9 cellular contexts compared by ENCODE assay signal in genomic region chr19:5803441-5803751, GRCh38. TPM values are rescaled to one million over a fixed set of nuclear protein-coding genes. Genes with fewer than 3 reads are reported as not detected.
A peak's percentile ranks its signal among the peaks of the same experiment; 100 is the strongest.
DNase-seq lines count a peak whose midpoint lies in the region; ATAC-seq, FAIRE-seq and TF ChIP-seq lines count a peak whose summit lies in the region.
"Had no signal": no experiment of that assay in that cellular context is flagged by ENCODE, and none has a peak within 500 bp of the region (broad histone marks: within the 10 kb centered on the region; RNA-seq: fewer than 3 reads in every experiment).

No MANE protein-coding gene starts in this region.

- H3K4me1 ChIP-seq in keratinocyte (ENCODE audit: control insufficient read depth, extremely low read depth, insufficient read depth, low read length) (peaks cover 7% of the 10 kb centered on the region), tibial artery (peaks cover 0 to 20% (median 7%) of the 10 kb centered on the region in 4 donors)

- DNase-seq in activated naive CD4-positive, alpha-beta T cell treated with anti-CD3 and anti-CD28 coated beads, Interleukin-2, amount 10 ng/mL, durations not matched to agents 7 days and 5 days: no peak
- DNase-seq in activated naive CD4-positive, alpha-beta T cell treated with Interleukin-2 at 50 U/mL for 16 hours: no peak
- no peak for DNase-seq in activated naive CD8-positive, alpha-beta T cell treated with anti-CD3 and anti-CD28 coated beads, Interleukin-2, amount 50 U/mL, for 24 hours
- no peak for DNase-seq in keratinocyte (ENCODE audit: low read depth, low spot score)
- no peak for DNase-seq in type B pancreatic cell (ENCODE audit: extremely low spot score, unreplicated experiment)
- DNase-seq in NK-92 (lab: John Stamatoyannopoulos, UW; ENCODE audit: unreplicated experiment): no peak
- DNase-seq in EL: no peak
- DNase-seq in tibial artery: no peak
- DNase-seq: occipital lobe had no signal

- dilution Hi-C loops in keratinocyte (cut with MboI; ENCODE audit: extremely low pct_ligation_motif_present, low sequenced_read_pairs): no loop called here

- H3K9me3 ChIP-seq in keratinocyte (ENCODE audit: control insufficient read depth, low read depth, low read length) (no peaks in the 10 kb centered on the region), tibial artery (no peaks in the 10 kb centered on the region)

- peak overlapping the region; percentile 61 for H3K4me3 Mint-ChIP-seq in activated naive CD4-positive, alpha-beta T cell treated with anti-CD3 and anti-CD28 coated beads, Interleukin-2, amount 10 ng/mL, durations not matched to agents 7 days and 5 days
- H3K4me3 Mint-ChIP-seq in activated naive CD8-positive, alpha-beta T cell treated with anti-CD3 and anti-CD28 coated beads, Interleukin-2, amount 50 U/mL, for 24 hours: peak overlapping the region; percentile 40
- H3K4me3 Mint-ChIP-seq in type B pancreatic cell: peak overlapping the region; percentile 65

- H3K27me3 ChIP-seq in keratinocyte (ENCODE audit: control insufficient read depth, extremely low read depth, insufficient read depth, low read length) (peaks cover 51% of the 10 kb centered on the region), tibial artery (peaks cover 0 to 93% of the 10 kb centered on the region in 2 donors)

- H3K4me3 ChIP-seq in keratinocyte (ENCODE audit: control insufficient read depth in 2 of 3, extremely low read depth in 1 of 3, insufficient read depth in 2 of 3, low read depth in 1 of 3, low read length in 3 of 3): peak overlapping the region; percentile 9 to 48 (median 46)
- peak overlapping the region in 1 of 2 donors; percentile 2 for H3K4me3 ChIP-seq in tibial artery

- no peaks in the 10 kb centered on the region for H3K79me2 ChIP-seq in keratinocyte (ENCODE audit: control insufficient read depth, insufficient read depth, low read length)

- peaks cover 27% of the 10 kb centered on the region for H3K4me1 Mint-ChIP-seq in activated naive CD4-positive, alpha-beta T cell treated with anti-CD3 and anti-CD28 coated beads, Interleukin-2, amount 10 ng/mL, durations not matched to agents 7 days and 5 days
- H3K4me1 Mint-ChIP-seq in activated naive CD8-positive, alpha-beta T cell treated with anti-CD3 and anti-CD28 coated beads, Interleukin-2, amount 50 U/mL, for 24 hours: peaks cover 22% of the 10 kb centered on the region
- H3K4me1 Mint-ChIP-seq in type B pancreatic cell (ENCODE audit: unreplicated experiment): peaks cover 17% of the 10 kb centered on the region

- H3K36me3 ChIP-seq in keratinocyte (ENCODE audit: control insufficient read depth in 2 of 2, extremely low read depth in 1 of 2, insufficient read depth in 2 of 2, low read length in 2 of 2) (no peaks in the 10 kb centered on the region), tibial artery (no peaks in the 10 kb centered on the region)

- peak overlapping the region; percentile 58 for H2AFZ ChIP-seq in keratinocyte (ENCODE audit: control insufficient read depth, low read length)

- H3K36me3 Mint-ChIP-seq in activated naive CD4-positive, alpha-beta T cell treated with anti-CD3 and anti-CD28 coated beads, Interleukin-2, amount 10 ng/mL, durations not matched to agents 7 days and 5 days: no peaks in the 10 kb centered on the region
- H3K36me3 Mint-ChIP-seq in activated naive CD8-positive, alpha-beta T cell treated with anti-CD3 and anti-CD28 coated beads, Interleukin-2, amount 50 U/mL, for 24 hours (ENCODE audit: low read depth): no peaks in the 10 kb centered on the region
- H3K36me3 Mint-ChIP-seq in type B pancreatic cell: no peaks in the 10 kb centered on the region

- no peak overlapping the region for H3K27ac ChIP-seq in keratinocyte (ENCODE audit: control insufficient read depth, insufficient read depth, low read length)
- H3K27ac ChIP-seq in tibial artery: no peak overlapping the region

- no peaks in the 10 kb centered on the region for H3K9me1 ChIP-seq in keratinocyte (ENCODE audit: control insufficient read depth, extremely low read depth, insufficient read depth, low read length)

- intact Hi-C loops in tibial artery (cut with DNase I; ENCODE audit: low total_unique reads): no loop called here

- TF ChIP-seq CTCF in keratinocyte (optimal IDR thresholded peaks at IDR 0.05 in 1 of 3, IDR thresholded peaks at IDR 0.05 in 1 of 3, conservative IDR thresholded peaks at IDR 0.05 in 1 of 3; ENCODE audit: extremely low read depth in 1 of 3, insufficient read depth in 2 of 3, low read length in 3 of 3): no peak
- no peak for TF ChIP-seq CTCF in type B pancreatic cell (conservative IDR thresholded peaks at IDR 0.05)
- no peak for TF ChIP-seq CTCF in tibial artery (IDR thresholded peaks at IDR 0.05)

- no peak for FAIRE-seq in keratinocyte (lab: Jason Lieb, UNC)

- peak overlapping the region; percentile 28 for H3K9ac ChIP-seq in keratinocyte (ENCODE audit: control insufficient read depth, extremely low read depth, insufficient read depth, low read length)

- H3K27me3 Mint-ChIP-seq in activated naive CD4-positive, alpha-beta T cell treated with anti-CD3 and anti-CD28 coated beads, Interleukin-2, amount 10 ng/mL, durations not matched to agents 7 days and 5 days: peaks cover 93% of the 10 kb centered on the region
- H3K27me3 Mint-ChIP-seq in activated naive CD8-positive, alpha-beta T cell treated with anti-CD3 and anti-CD28 coated beads, Interleukin-2, amount 50 U/mL, for 24 hours: peaks cover 44% of the 10 kb centered on the region
- peaks cover 9% of the 10 kb centered on the region for H3K27me3 Mint-ChIP-seq in type B pancreatic cell

- H3K9me3 Mint-ChIP-seq in activated naive CD4-positive, alpha-beta T cell treated with anti-CD3 and anti-CD28 coated beads, Interleukin-2, amount 10 ng/mL, durations not matched to agents 7 days and 5 days: no peaks in the 10 kb centered on the region
- no peaks in the 10 kb centered on the region for H3K9me3 Mint-ChIP-seq in activated naive CD8-positive, alpha-beta T cell treated with anti-CD3 and anti-CD28 coated beads, Interleukin-2, amount 50 U/mL, for 24 hours
- no peaks in the 10 kb centered on the region for H3K9me3 Mint-ChIP-seq in type B pancreatic cell

- CTCF ChIA-PET in activated naive CD4-positive, alpha-beta T cell treated with anti-CD3 and anti-CD28 coated beads, Interleukin-2, amount 10 ng/mL, durations not matched to agents 7 days and 5 days (lab: Charles Lee): interaction anchor here (0.5 to 2.4 kb wide), 31 partner anchors 9 to 678 kb away, joined by 3 to 45 read pairs (median 5); partner anchors contain the start of genes DENND1C, DUS3L, NDUFA11 and RANBP3

- peak overlapping the region; percentile 85 for H3K4me2 ChIP-seq in keratinocyte (ENCODE audit: control insufficient read depth, extremely low read depth, insufficient read depth, low read depth, low read length)

- H4K20me1 ChIP-seq in keratinocyte (ENCODE audit: control insufficient read depth, extremely low read depth, insufficient read depth, low read length): peaks cover 2% of the 10 kb centered on the region

- ATAC-seq in activated naive CD8-positive, alpha-beta T cell treated with anti-CD3 and anti-CD28 coated beads, Interleukin-2, amount 50 U/mL, for 24 hours: no peak

- no peak overlapping the region for H3K27ac Mint-ChIP-seq in activated naive CD4-positive, alpha-beta T cell treated with anti-CD3 and anti-CD28 coated beads, Interleukin-2, amount 10 ng/mL, durations not matched to agents 7 days and 5 days
- H3K27ac Mint-ChIP-seq in activated naive CD8-positive, alpha-beta T cell treated with anti-CD3 and anti-CD28 coated beads, Interleukin-2, amount 50 U/mL, for 24 hours: no peak overlapping the region
- no peak overlapping the region for H3K27ac Mint-ChIP-seq in type B pancreatic cell

RNA-seq across cellular contexts. Expression of gene NRTN, which starts 1.5 kb away (rescaled TPM):
- polyA plus RNA-seq in keratinocyte: not detected in 3 replicates
- polyA plus RNA-seq in keratinocyte (2011; ENCODE audit: low read depth): not detected
- not detected in 2 replicates for polyA plus RNA-seq in keratinocyte (2011; cell fraction: cytosol; rRNA removed)
- polyA plus RNA-seq in keratinocyte (2011; cell fraction: nucleus; rRNA removed): not detected in 2 replicates
- polyA plus RNA-seq in keratinocyte (2012; ENCODE audit: low replicate concordance): not detected in 2 replicates
- polyA minus RNA-seq in keratinocyte: not detected in 3 replicates
- not detected for polyA minus RNA-seq in keratinocyte (2011; cell fraction: cytosol; rRNA and poly(A)+ RNA removed)
- polyA minus RNA-seq in keratinocyte (2011; cell fraction: nucleus; rRNA and poly(A)+ RNA removed): not detected in 2 replicates
- total RNA-seq in type B pancreatic cell (ENCODE audit: low replicate concordance): 2.8 and 5.4 TPM in 2 replicates
- total RNA-seq: occipital lobe had no signal

RNA-seq across cellular contexts. Expression of gene DUS3L, which starts 12.4 kb away (rescaled TPM):
- polyA plus RNA-seq in keratinocyte: 12.0 to 14.9 TPM (median 14.2 TPM) in 3 replicates
- polyA plus RNA-seq in keratinocyte (2011; ENCODE audit: low read depth): 19.0 TPM
- polyA plus RNA-seq in keratinocyte (2011; cell fraction: cytosol; rRNA removed): 3.1 and 7.8 TPM in 2 replicates
- polyA plus RNA-seq in keratinocyte (2011; cell fraction: nucleus; rRNA removed): 35.5 and 39.0 TPM in 2 replicates
- 12.0 and 12.9 TPM in 2 replicates for polyA plus RNA-seq in keratinocyte (2012; ENCODE audit: low replicate concordance)
- polyA minus RNA-seq in keratinocyte: 9.9 to 17.3 TPM (median 10.5 TPM) in 3 replicates
- polyA minus RNA-seq in keratinocyte (2011; cell fraction: cytosol; rRNA and poly(A)+ RNA removed): 24.4 TPM
- 16.8 and 18.9 TPM in 2 replicates for polyA minus RNA-seq in keratinocyte (2011; cell fraction: nucleus; rRNA and poly(A)+ RNA removed)
- 38.6 and 45.0 TPM in 2 replicates for total RNA-seq in type B pancreatic cell (ENCODE audit: low replicate concordance)

RNA-seq across cellular contexts. Expression of gene PRR22, which starts 18.9 kb away (rescaled TPM):
- polyA plus RNA-seq in keratinocyte: 0.55 to 1.4 TPM (median 0.76 TPM) in 3 replicates
- 0.25 TPM for polyA plus RNA-seq in keratinocyte (2011; ENCODE audit: low read depth)
- polyA plus RNA-seq in keratinocyte (2011; cell fraction: cytosol; rRNA removed): 0.22 and 0.45 TPM in 2 replicates
- 3.2 and 5.7 TPM in 2 replicates for polyA plus RNA-seq in keratinocyte (2011; cell fraction: nucleus; rRNA removed)
- 0.54 and 0.91 TPM in 2 replicates for polyA plus RNA-seq in keratinocyte (2012; ENCODE audit: low replicate concordance)
- 0.13 to 0.22 TPM in 2 of 3 replicates, not detected in the other for polyA minus RNA-seq in keratinocyte
- polyA minus RNA-seq in keratinocyte (2011; cell fraction: cytosol; rRNA and poly(A)+ RNA removed): not detected
- polyA minus RNA-seq in keratinocyte (2011; cell fraction: nucleus; rRNA and poly(A)+ RNA removed): 0.53 and 0.70 TPM in 2 replicates
- 3.3 and 5.2 TPM in 2 replicates for total RNA-seq in type B pancreatic cell (ENCODE audit: low replicate concordance)

RNA-seq across cellular contexts. Expression of gene FUT6, which starts 36.1 kb away (rescaled TPM):
- polyA plus RNA-seq in keratinocyte: not detected in 3 replicates
- not detected for polyA plus RNA-seq in keratinocyte (2011; ENCODE audit: low read depth)
- polyA plus RNA-seq in keratinocyte (2011; cell fraction: cytosol; rRNA removed): 0.04 TPM in 1 of 2 replicates, not detected in the other
- 0.11 and 0.25 TPM in 2 replicates for polyA plus RNA-seq in keratinocyte (2011; cell fraction: nucleus; rRNA removed)
- polyA plus RNA-seq in keratinocyte (2012; ENCODE audit: low replicate concordance): 0.34 TPM in 1 of 2 replicates, not detected in the other
- polyA minus RNA-seq in keratinocyte: not detected in 3 replicates
- polyA minus RNA-seq in keratinocyte (2011; cell fraction: cytosol; rRNA and poly(A)+ RNA removed): not detected
- polyA minus RNA-seq in keratinocyte (2011; cell fraction: nucleus; rRNA and poly(A)+ RNA removed): not detected in 2 replicates
- 0.87 and 1.4 TPM in 2 replicates for total RNA-seq in type B pancreatic cell (ENCODE audit: low replicate concordance)
- total RNA-seq: occipital lobe had no signal

RNA-seq across cellular contexts. Expression of gene FUT3, which starts 47.9 kb away (rescaled TPM):
- 2.6 to 3.0 TPM (median 2.9 TPM) in 3 replicates for polyA plus RNA-seq in keratinocyte
- 7.6 TPM for polyA plus RNA-seq in keratinocyte (2011; ENCODE audit: low read depth)
- 1.8 TPM in 2 replicates for polyA plus RNA-seq in keratinocyte (2011; cell fraction: cytosol; rRNA removed)
- polyA plus RNA-seq in keratinocyte (2011; cell fraction: nucleus; rRNA removed): 9.7 and 10.1 TPM in 2 replicates
- polyA plus RNA-seq in keratinocyte (2012; ENCODE audit: low replicate concordance): 2.9 and 14.1 TPM in 2 replicates
- 1.8 to 2.4 TPM (median 2.1 TPM) in 3 replicates for polyA minus RNA-seq in keratinocyte
- 3.1 TPM for polyA minus RNA-seq in keratinocyte (2011; cell fraction: cytosol; rRNA and poly(A)+ RNA removed)
- 4.9 and 5.0 TPM in 2 replicates for polyA minus RNA-seq in keratinocyte (2011; cell fraction: nucleus; rRNA and poly(A)+ RNA removed)
- total RNA-seq in type B pancreatic cell (ENCODE audit: low replicate concordance): 6.6 and 16.3 TPM in 2 replicates
- total RNA-seq: occipital lobe had no signal
